Comparison of ENCODE assay signal across 11 cellular contexts in the genomic region with DNA sequence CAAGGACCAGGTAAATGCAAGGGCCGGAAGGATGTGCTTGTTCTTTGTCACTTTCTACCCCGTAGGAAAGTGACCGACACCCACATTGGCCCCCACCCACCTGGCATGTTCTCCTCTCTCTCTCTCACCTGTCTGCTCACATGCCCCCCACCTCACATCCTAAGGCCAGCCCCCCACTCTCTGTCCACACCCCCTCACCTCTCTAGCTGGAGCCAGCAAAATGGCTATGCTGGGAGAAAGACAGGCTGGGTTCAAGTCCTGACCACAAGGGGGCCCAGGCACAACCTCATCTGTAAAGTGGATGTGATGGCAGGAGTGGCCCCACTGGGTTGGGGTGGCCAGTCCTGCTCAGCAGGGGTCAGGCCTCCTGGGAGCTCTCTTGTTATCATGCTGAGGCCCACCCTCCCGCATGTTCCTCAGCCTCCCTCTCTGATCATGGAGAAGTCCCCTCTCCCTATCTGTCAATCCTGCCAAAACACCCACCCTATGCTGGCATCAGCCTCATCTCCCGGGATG. TPM values are rescaled to one million over a fixed set of nuclear protein-coding genes. Genes with fewer than 3 reads are reported as not detected.
DNase-seq lines count a peak whose midpoint lies in the region; ATAC-seq and TF ChIP-seq lines count a peak whose summit lies in the region.
"Had no signal": no experiment of that assay in that cellular context is flagged by ENCODE, and none has a peak within 500 bp of the region (broad histone marks: within the 10 kb centered on the region; RNA-seq: fewer than 3 reads in every experiment).

No MANE protein-coding gene starts in this region.

- H3K4me3 ChIP-seq in esophagus muscularis mucosa (no peak overlapping the region), spleen (no peak overlapping the region)
- H3K4me3 ChIP-seq: SJCRH30 had no signal

- H3K27me3 ChIP-seq in esophagus muscularis mucosa: peaks cover 0 to 94% (median 17%) of the 10 kb centered on the region in 4 donors
- H3K27me3 ChIP-seq in spleen (replicated peaks in 1 of 7): peaks cover 0 to 92% (median 36%) of the 10 kb centered on the region in 7 donors

- H3K27me3 Mint-ChIP-seq in activated naive CD8-positive, alpha-beta T cell treated with anti-CD3 and anti-CD28 coated beads, Interleukin-2, amount 10 ng/mL, durations not matched to agents 7 days and 5 days: peaks cover 41% of the 10 kb centered on the region
- H3K27me3 Mint-ChIP-seq in activated naive CD8-positive, alpha-beta T cell treated with anti-CD3 and anti-CD28 coated beads, Interleukin-2, amount 50 U/mL, for 24 hours: peaks cover 47% of the 10 kb centered on the region

- H3K27ac ChIP-seq in esophagus muscularis mucosa (replicated peaks in 1 of 4): no peak overlapping the region
- no peak overlapping the region for H3K27ac ChIP-seq in spleen
- H3K27ac ChIP-seq: SJCRH30 had no signal

- H3K9me3 ChIP-seq in esophagus muscularis mucosa (no peaks in the 10 kb centered on the region), spleen (peaks cover 0 to 6% (median 0%) of the 10 kb centered on the region in 8 donors)
- H3K9me3 ChIP-seq: SJCRH30 had no signal

- TF ChIP-seq EP300 in esophagus muscularis mucosa (IDR thresholded peaks at IDR 0.05): no peak

- no peaks in the 10 kb centered on the region for H3K36me3 ChIP-seq in esophagus muscularis mucosa
- H3K36me3 ChIP-seq in spleen: no peaks in the 10 kb centered on the region
- H3K36me3 ChIP-seq: SJCRH30 had no signal

- TF ChIP-seq POLR2A in esophagus muscularis mucosa (IDR thresholded peaks at IDR 0.05; ENCODE audit: low read depth) (no peak), spleen (IDR thresholded peaks at IDR 0.05) (no peak)

- no peak overlapping the region for H3K27ac Mint-ChIP-seq in activated naive CD8-positive, alpha-beta T cell treated with anti-CD3 and anti-CD28 coated beads, Interleukin-2, amount 10 ng/mL, durations not matched to agents 7 days and 5 days
- no peak overlapping the region for H3K27ac Mint-ChIP-seq in activated naive CD8-positive, alpha-beta T cell treated with anti-CD3 and anti-CD28 coated beads, Interleukin-2, amount 50 U/mL, for 24 hours
- H3K27ac Mint-ChIP-seq: CD8-positive, alpha-beta memory T cell had no signal

- POLR2A ChIA-PET in activated naive CD8-positive, alpha-beta T cell treated with anti-CD3 and anti-CD28 coated beads, Interleukin-2, amount 10 ng/mL, durations not matched to agents 7 days and 5 days (lab: Charles Lee): no interaction called here

- H3K36me3 Mint-ChIP-seq in activated naive CD8-positive, alpha-beta T cell treated with anti-CD3 and anti-CD28 coated beads, Interleukin-2, amount 10 ng/mL, durations not matched to agents 7 days and 5 days: no peaks in the 10 kb centered on the region
- H3K36me3 Mint-ChIP-seq in activated naive CD8-positive, alpha-beta T cell treated with anti-CD3 and anti-CD28 coated beads, Interleukin-2, amount 50 U/mL, for 24 hours (ENCODE audit: low read depth): no peaks in the 10 kb centered on the region

- H3K9me3 Mint-ChIP-seq in activated naive CD8-positive, alpha-beta T cell treated with anti-CD3 and anti-CD28 coated beads, Interleukin-2, amount 10 ng/mL, durations not matched to agents 7 days and 5 days: no peaks in the 10 kb centered on the region
- no peaks in the 10 kb centered on the region for H3K9me3 Mint-ChIP-seq in activated naive CD8-positive, alpha-beta T cell treated with anti-CD3 and anti-CD28 coated beads, Interleukin-2, amount 50 U/mL, for 24 hours

- ATAC-seq in activated naive CD8-positive, alpha-beta T cell treated with anti-CD3 and anti-CD28 coated beads, Interleukin-2, amount 10 ng/mL, durations not matched to agents 7 days and 5 days (ENCODE audit: low read depth): no peak
- no peak for ATAC-seq in activated naive CD8-positive, alpha-beta T cell treated with anti-CD3 and anti-CD28 coated beads, Interleukin-2, amount 50 U/mL, for 24 hours

- H3K4me1 ChIP-seq in esophagus muscularis mucosa (peaks cover 12 to 24% (median 23%) of the 10 kb centered on the region in 4 donors), spleen (peaks cover 2 to 23% (median 16%) of the 10 kb centered on the region in 6 donors)
- H3K4me1 ChIP-seq: SJCRH30 had no signal

- WGBS in esophagus muscularis mucosa: 58% methylated on average over 5 of the region's 5 CpGs
- WGBS in spleen, 5 donors: 49 to 59% (median 52%) methylated on average over 5 of the region's 5 CpGs

- intact Hi-C loops in esophagus muscularis mucosa (cut with DNase I) (no loop called here), spleen (cut with DNase I; ENCODE audit: low total_unique reads) (no loop called here)

- peak; percentile 17 for DNase-seq in activated naive CD8-positive, alpha-beta T cell treated with anti-CD3 and anti-CD28 coated beads, Interleukin-2, amount 10 ng/mL, durations not matched to agents 7 days and 5 days
- no peak for DNase-seq in activated naive CD8-positive, alpha-beta T cell treated with anti-CD3 and anti-CD28 coated beads, Interleukin-2, amount 50 U/mL, for 24 hours
- peak; percentile 4 for DNase-seq in NCI-H69 (lab: John Stamatoyannopoulos, UW)
- peak; percentile 89 for DNase-seq in esophagus muscularis mucosa (ENCODE audit: extremely low spot score)
- DNase-seq in spleen: peak; percentile 38
- no peak for DNase-seq in effector CD8-positive, alpha-beta T cell (lab: John Stamatoyannopoulos, UW)
- DNase-seq in NCI-H774 (lab: John Stamatoyannopoulos, UW): no peak
- DNase-seq in SIG-M5 treated with dmso at 0.1 percent for 504 hours (lab: John Stamatoyannopoulos, UW; ENCODE audit: unreplicated experiment): no peak
- DNase-seq: CD8-positive, alpha-beta memory T cell; central memory CD4-positive, alpha-beta T cell had no signal

- peaks cover 3% of the 10 kb centered on the region for H3K4me1 Mint-ChIP-seq in activated naive CD8-positive, alpha-beta T cell treated with anti-CD3 and anti-CD28 coated beads, Interleukin-2, amount 10 ng/mL, durations not matched to agents 7 days and 5 days
- peaks cover 3% of the 10 kb centered on the region for H3K4me1 Mint-ChIP-seq in activated naive CD8-positive, alpha-beta T cell treated with anti-CD3 and anti-CD28 coated beads, Interleukin-2, amount 50 U/mL, for 24 hours

- no peak overlapping the region for H3K4me3 Mint-ChIP-seq in activated naive CD8-positive, alpha-beta T cell treated with anti-CD3 and anti-CD28 coated beads, Interleukin-2, amount 10 ng/mL, durations not matched to agents 7 days and 5 days
- no peak overlapping the region for H3K4me3 Mint-ChIP-seq in activated naive CD8-positive, alpha-beta T cell treated with anti-CD3 and anti-CD28 coated beads, Interleukin-2, amount 50 U/mL, for 24 hours

- TF ChIP-seq CTCF in esophagus muscularis mucosa (IDR thresholded peaks at IDR 0.05) (peak in 1 of 3 experiments; percentile 2), spleen (IDR thresholded peaks at IDR 0.05 in 8 of 11, conservative IDR thresholded peaks at IDR 0.05 in 3 of 11) (no peak)

RNA-seq across cellular contexts. Expression of a gene that starts 1.7 kb away (rescaled TPM):
- total RNA-seq in activated naive CD8-positive, alpha-beta T cell treated with anti-CD3 and anti-CD28 coated beads, Interleukin-2, amount 10 ng/mL, durations not matched to agents 7 days and 5 days: not detected
- total RNA-seq in esophagus muscularis mucosa: 1 to 10 TPM in 3 of 4 donors, under 1 TPM in 1; 0.50 to 2.7 (median 1.4) TPM
- 1 to 10 TPM in 1 of 7 donors, under 1 TPM in 5, not detected in 1; 0.23 to 1.3 (median 0.47) TPM for total RNA-seq in spleen
- under 1 TPM; 0.07 to 0.19 (median 0.14) TPM for polyA plus RNA-seq in spleen
- total RNA-seq: CD8-positive, alpha-beta memory T cell; SJCRH30 had no signal
- polyA plus RNA-seq: CD8-positive, alpha-beta memory T cell had no signal

Comparison
In these comparisons a context has a peak if more than half of its experiments do, and no peak if none do; other contexts are left out.
1. DNase-seq: peak in activated naive CD8-positive, alpha-beta T cell treated with anti-CD3 and anti-CD28 coated beads, Interleukin-2, amount 10 ng/mL, durations not matched to agents 7 days and 5 days (single experiment), NCI-H69 (single experiment), esophagus muscularis mucosa (single experiment) and spleen (single experiment); none in activated naive CD8-positive, alpha-beta T cell treated with anti-CD3 and anti-CD28 coated beads, Interleukin-2, amount 50 U/mL, for 24 hours (single experiment), effector CD8-positive, alpha-beta T cell (single experiment), NCI-H774 (single experiment) and SIG-M5 treated with dmso at 0.1 percent for 504 hours (single experiment).